Comparison of ENCODE assay signal across 18 cellular contexts in genomic region chr10:37960738-37961137, GRCh38. TPM values are rescaled to one million over a fixed set of nuclear protein-coding genes. Genes with fewer than 3 reads are reported as not detected.
DNase-seq lines count a peak whose midpoint lies in the region; ATAC-seq and TF ChIP-seq lines count a peak whose summit lies in the region.
"Had no signal": no experiment of that assay in that cellular context is flagged by ENCODE, and none has a peak within 500 bp of the region (broad histone marks: within the 10 kb centered on the region; RNA-seq: fewer than 3 reads in every experiment).

No MANE protein-coding gene starts in this region.

- H3K9me3 Mint-ChIP-seq in Caco-2 (ENCODE audit: unreplicated experiment) = peaks cover 48% of the 10 kb centered on the region
- peaks cover 44% of the 10 kb centered on the region for H3K9me3 Mint-ChIP-seq in progenitor cell of endocrine pancreas (ENCODE audit: low read depth)

- TF ChIP-seq POLR2A in spleen (IDR thresholded peaks at IDR 0.05) = no peak

- H3K9me3 ChIP-seq in Caco-2 (peaks cover 29% of the 10 kb centered on the region), spleen (peaks cover 0 to 25% (median 21%) of the 10 kb centered on the region in 8 donors)

- H3K4me3 ChIP-seq in Caco-2 (ENCODE audit: low read depth, low read length) (no peak overlapping the region), fibroblast of the aortic adventitia (ENCODE audit: low read depth, low read length) (no peak overlapping the region), spleen (no peak overlapping the region)
- H3K4me3 ChIP-seq: A549, GM23338 had no signal

- ATAC-seq in GM21529 (IDR thresholded peaks at IDR 0.05; ENCODE audit: unreplicated experiment) = no peak
- ATAC-seq: A549, GM23338 had no signal

- intact Hi-C loops in Caco-2 (cut with micrococcal nuclease; ENCODE audit: unreplicated experiment) = no loop called here
- intact Hi-C loops in spleen (cut with DNase I; ENCODE audit: low total_unique reads) = no loop called here

- H3K36me3 ChIP-seq in Caco-2 (ENCODE audit: control insufficient read depth, insufficient read depth, low read length) = no peaks in the 10 kb centered on the region
- peaks cover 2 to 78% (median 29%) of the 10 kb centered on the region in 6 donors for H3K36me3 ChIP-seq in spleen

- CTCF ChIA-PET in Caco-2 (lab: Charles Lee) = interaction anchor here (0.7 to 0.9 kb wide), 2 partner anchors 15 to 35 kb away, joined by 3 read pairs; no protein-coding TSS in a partner anchor

- no TSS peak for BruUV-seq in Caco-2 (replicated peaks; lab: Mats Ljungman, UMichigan)

- POLR2A ChIA-PET in Caco-2 (lab: Charles Lee) = no interaction called here

- H3K27me3 Mint-ChIP-seq in Caco-2 (ENCODE audit: insufficient read depth, unreplicated experiment) = no peaks in the 10 kb centered on the region
- H3K27me3 Mint-ChIP-seq in progenitor cell of endocrine pancreas = no peaks in the 10 kb centered on the region
- H3K27me3 Mint-ChIP-seq: CD4-positive, alpha-beta T cell; IgD-negative memory B cell had no signal

- H3K4me3 Mint-ChIP-seq in Caco-2 (ENCODE audit: unreplicated experiment) (no peak overlapping the region), progenitor cell of endocrine pancreas (ENCODE audit: low read depth) (no peak overlapping the region)
- H3K4me3 Mint-ChIP-seq: CD4-positive, alpha-beta T cell; GM23338; IgD-negative memory B cell had no signal

- H3K27ac ChIP-seq in spleen = no peak overlapping the region
- H3K27ac ChIP-seq: 22Rv1, A549, C4-2B had no signal

- H3K27ac Mint-ChIP-seq in Caco-2 (ENCODE audit: unreplicated experiment) (peak overlapping the region; percentile 36), progenitor cell of endocrine pancreas (peak overlapping the region; percentile 31)
- H3K27ac Mint-ChIP-seq: CD4-positive, alpha-beta T cell; GM23338; IgD-negative memory B cell had no signal

- H3K27me3 ChIP-seq in Caco-2 (replicated peaks; ENCODE audit: control insufficient read depth, insufficient read depth, low read length) = no peaks in the 10 kb centered on the region
- H3K27me3 ChIP-seq in spleen (replicated peaks in 1 of 7) = no peaks in the 10 kb centered on the region

- DNase-seq in Caco-2 = peak in 1 of 2 experiments; percentile 8
- peak; percentile 40 for DNase-seq in astrocyte of the hippocampus (ENCODE audit: low read depth, low spot score)
- peak; percentile 38 for DNase-seq in fibroblast of the aortic adventitia (ENCODE audit: low read depth)
- DNase-seq in progenitor cell of endocrine pancreas (ENCODE audit: low spot score, unreplicated experiment) = no peak
- no peak for DNase-seq in NCI-H510A (lab: John Stamatoyannopoulos, UW)
- DNase-seq in spleen = no peak
- DNase-seq: AML-193; CD4-positive, alpha-beta T cell; DMS153; DMS79; GDM1; HCEC 1CT had no signal

- TF ChIP-seq CTCF in Caco-2 (IDR thresholded peaks at IDR 0.05; ENCODE audit: insufficient read depth in 1 of 2, low read depth in 1 of 2, low read length in 1 of 2, severe bottlenecking in 1 of 2, unreplicated experiment in 1 of 2) (no peak), fibroblast of the aortic adventitia (IDR thresholded peaks at IDR 0.05; ENCODE audit: insufficient read depth, low read length) (no peak), progenitor cell of endocrine pancreas (IDR thresholded peaks at IDR 0.05; ENCODE audit: unreplicated experiment) (no peak), spleen (IDR thresholded peaks at IDR 0.05 in 8 of 11, conservative IDR thresholded peaks at IDR 0.05 in 3 of 11) (no peak)

- H3K4me1 ChIP-seq in Caco-2 (no peaks in the 10 kb centered on the region), spleen (no peaks in the 10 kb centered on the region)
- H3K4me1 ChIP-seq: A549 had no signal

- H3K36me3 Mint-ChIP-seq in Caco-2 (ENCODE audit: insufficient read depth, unreplicated experiment) = no peaks in the 10 kb centered on the region
- H3K36me3 Mint-ChIP-seq in progenitor cell of endocrine pancreas (ENCODE audit: insufficient read depth) = peaks cover 28% of the 10 kb centered on the region

- peaks cover 6% of the 10 kb centered on the region for H3K4me1 Mint-ChIP-seq in Caco-2 (ENCODE audit: low read depth, unreplicated experiment)
- no peaks in the 10 kb centered on the region for H3K4me1 Mint-ChIP-seq in progenitor cell of endocrine pancreas (ENCODE audit: low read depth)
- H3K4me1 Mint-ChIP-seq: GM23338 had no signal

RNA-seq across cellular contexts. Expression of gene ZNF25, which starts 15.7 kb away (rescaled TPM):
- total RNA-seq in Caco-2 (2022) (1.5 and 1.7 TPM in 2 replicates), fibroblast of the aortic adventitia (ENCODE audit: low replicate concordance) (7.9 and 14.8 TPM in 2 replicates), progenitor cell of endocrine pancreas (2.6 and 2.9 TPM in 2 replicates), spleen (10 to 100 TPM in 5 of 7 donors, 1 to 10 TPM in 2; 8.6 to 14.4 (median 11.4) TPM)
- polyA plus RNA-seq in spleen = 1 to 10 TPM; 4.7 to 7.3 (median 5.3) TPM

RNA-seq across cellular contexts. Expression of gene ZNF33A, which starts 49.7 kb away (rescaled TPM):
- total RNA-seq in Caco-2 (2022) = 33.9 and 36.3 TPM in 2 replicates
- total RNA-seq in fibroblast of the aortic adventitia (ENCODE audit: low replicate concordance) = 19.3 and 21.4 TPM in 2 replicates
- total RNA-seq in progenitor cell of endocrine pancreas = 54.8 and 54.9 TPM in 2 replicates
- total RNA-seq in spleen = 10 to 100 TPM; 33.7 to 61.6 (median 40.0) TPM
- polyA plus RNA-seq in spleen = 10 to 100 TPM in 1 of 3 donors, 1 to 10 TPM in 2; 8.9 to 11.6 (median 9.7) TPM

Comparison
In these comparisons a context has a peak if more than half of its experiments do, and no peak if none do; other contexts are left out.
1. DNase-seq: peak in astrocyte of the hippocampus (single experiment) and fibroblast of the aortic adventitia (single experiment); none in progenitor cell of endocrine pancreas (single experiment), NCI-H510A (single experiment) and spleen (single experiment).